In the genomic region with DNA sequence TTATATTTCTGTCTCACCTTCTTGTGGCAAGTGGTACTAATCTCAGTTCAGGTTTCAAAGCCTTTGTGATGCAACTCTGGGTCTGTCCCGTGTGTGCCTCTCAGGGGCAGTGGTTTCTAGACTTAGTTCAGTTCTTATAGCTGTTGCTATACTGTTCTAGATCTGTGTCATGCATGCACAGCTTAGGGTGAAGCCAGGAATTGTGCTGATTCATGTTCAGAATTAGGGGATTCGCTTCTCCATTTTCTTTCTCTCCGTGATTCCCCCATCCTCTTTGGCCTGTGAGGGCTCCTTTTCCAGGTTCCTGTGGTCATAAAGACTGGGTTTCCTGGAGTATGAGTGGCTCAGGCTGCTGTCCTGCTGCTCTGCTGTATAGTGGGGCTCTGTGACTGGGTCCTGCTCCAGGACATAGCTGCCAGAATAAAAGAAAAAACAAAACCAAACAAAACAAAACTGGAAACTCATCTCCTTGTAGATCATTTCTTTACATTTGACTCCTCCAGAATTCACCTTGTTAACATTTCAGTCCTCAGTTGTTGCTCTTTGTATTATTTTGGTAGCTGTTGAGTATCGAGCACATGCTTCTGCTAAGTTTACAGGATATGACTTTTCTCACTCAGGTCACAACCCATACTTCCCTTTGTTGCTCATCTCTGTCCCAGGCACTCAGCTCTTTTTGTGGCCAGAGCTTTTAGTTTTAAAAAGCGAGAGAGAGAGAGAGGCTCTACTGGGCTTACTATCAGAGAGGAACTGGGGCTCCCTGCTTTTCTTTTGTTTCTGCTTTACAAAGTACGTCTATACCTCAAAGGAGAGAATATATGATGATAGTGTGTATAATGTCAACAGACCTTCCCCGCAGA, we compare ENCODE assay signal across 1 cellular context.
TF ChIP-seq lines count a peak whose summit lies in the region.

No MANE protein-coding gene starts in this region.

TF ChIP-seq in HepG2, 621 proteins besides CTCF, POLR2A, EP300 and RAD21 (continued from another document):
- no peak for TF ChIP-seq ZC3H4 (CRISPR knock-in tag; IDR thresholded peaks at IDR 0.05; ENCODE audit: borderline replicate concordance)
- TF ChIP-seq BHLHE40 (IDR thresholded peaks at IDR 0.05; ENCODE audit: low read length) = 0 out of 2 replicates have a peak, but pooled peaks have one; percentile 13
